In the genomic region with DNA sequence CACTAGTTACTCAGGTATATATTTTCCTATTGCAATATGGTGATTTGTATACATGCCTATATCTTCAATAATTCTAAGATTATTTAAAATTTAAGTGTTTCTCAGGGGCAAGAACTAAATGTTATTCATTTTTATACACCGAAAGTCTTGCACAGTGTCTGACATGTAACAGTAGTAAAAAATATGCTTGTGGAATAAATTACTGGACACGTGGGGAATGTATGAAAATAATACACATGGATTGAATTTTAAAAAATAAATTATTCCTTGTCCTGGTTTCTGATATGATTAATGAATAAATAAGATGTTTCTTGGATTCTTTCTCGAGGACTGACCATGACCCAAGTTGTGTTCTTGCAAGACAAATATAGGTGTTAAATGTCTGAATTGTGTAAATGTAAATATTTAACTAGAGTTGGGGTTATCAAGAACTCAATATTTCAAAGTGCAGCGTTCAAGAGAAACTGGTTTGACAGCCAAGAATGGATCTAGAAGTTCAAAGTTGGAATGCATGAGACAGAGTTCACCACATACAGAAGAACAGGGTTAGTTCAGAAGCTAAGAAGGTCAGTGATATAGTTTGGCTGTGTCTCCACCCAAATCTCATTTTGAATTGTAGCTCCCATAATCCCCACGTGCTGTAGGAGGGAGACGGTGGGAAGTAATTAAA, we compare ENCODE assay signal across 1 cellular context.
TF ChIP-seq lines count a peak whose summit lies in the region.

No MANE protein-coding gene starts in this region.

TF ChIP-seq in HepG2, 621 proteins besides CTCF, POLR2A, EP300 and RAD21 (continued from another document):
- TF ChIP-seq ZFP1 (CRISPR knock-in tag; IDR thresholded peaks at IDR 0.05) (no peak), ZNF234 (CRISPR knock-in tag; conservative IDR thresholded peaks at IDR 0.05) (no peak), NR2F6 (IDR thresholded peaks at IDR 0.05) (0 out of 2 replicates have a peak, but pooled peaks have one; percentile 16), NR2F6 (CRISPR knock-in tag; IDR thresholded peaks at IDR 0.05) (no peak)
